Comparison of ENCODE assay signal across 27 cellular contexts in the genomic region with DNA sequence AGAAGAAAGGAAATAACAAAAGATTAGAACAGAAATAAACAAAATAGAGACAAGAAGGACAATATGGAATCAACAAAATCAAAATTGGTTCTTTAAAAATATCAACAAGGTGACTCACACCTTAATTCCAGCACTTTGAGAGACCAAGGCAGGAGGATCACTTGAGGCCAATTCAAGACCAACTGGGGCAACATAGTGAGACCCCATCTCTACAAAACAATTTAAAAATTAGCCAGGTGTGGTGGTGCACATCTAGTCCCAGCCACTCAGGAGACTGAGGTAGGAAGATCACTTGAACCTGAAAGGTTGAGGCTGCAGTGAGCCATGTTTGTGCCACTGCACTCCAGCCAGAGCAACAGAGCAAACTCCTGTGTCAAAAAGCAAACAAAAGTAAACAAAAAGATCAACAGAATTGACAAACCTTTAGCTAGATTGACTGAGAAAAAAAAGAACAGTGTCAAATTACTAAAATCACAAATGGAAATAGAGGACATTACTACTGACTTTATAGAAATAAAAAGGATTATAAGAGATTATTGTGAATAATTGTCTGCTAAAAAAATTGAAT.
"Had no signal": no experiment of that assay in that cellular context is flagged by ENCODE, and none has a peak within 500 bp of the region (broad histone marks: within the 10 kb centered on the region; RNA-seq: fewer than 3 reads in every experiment).

No MANE protein-coding gene starts in this region.

- DNase-seq: activated CD4-positive, alpha-beta memory T cell treated with anti-CD3 and anti-CD28 coated beads, Interleukin-2, amount 10 ng/mL, durations not matched to agents 7 days and 5 days; activated CD4-positive, alpha-beta T cell treated with anti-CD3 and anti-CD28 coated beads, Interleukin-2, amount 10 ng/mL, durations not matched to agents 24 days and 14 days; activated CD4-positive, CD25-positive, alpha-beta regulatory T cell treated with anti-CD3 and anti-CD28 coated beads, Interleukin-2, amount 50 U/mL, for 72 hours; activated CD8-positive, alpha-beta memory T cell treated with anti-CD3 and anti-CD28 coated beads, Interleukin-2, amount 50 U/mL, for 48 hours; activated T-cell treated with anti-CD3 and anti-CD28 coated beads, Interleukin-2, amount 50 U/mL, for 4 hours; central memory CD4-positive, alpha-beta T cell; endodermal cell; foreskin fibroblast; heart right ventricle; kidney glomerular epithelial cell; left lung; pancreas; psoas muscle; stimulated activated CD4-positive, alpha-beta T cell treated with anti-CD3 and anti-CD28 coated beads, Interleukin-15, amount 100 ng/mL, for 24 hours; stimulated activated naive CD4-positive, alpha-beta T cell treated with Interleukin-2 at 50 U/mL for 16 hours; T-helper 9 cell; WERI-Rb-1 had no signal

- ATAC-seq: activated naive CD4-positive, alpha-beta T cell treated with anti-CD3 and anti-CD28 coated beads, Interleukin-2, amount 50 U/mL, for 72 hours; activated T-cell treated with anti-CD3 and anti-CD28 coated beads, Interleukin-2, amount 50 U/mL, for 4 hours; esophagus mucosa; heart right ventricle; left lung; pancreas; psoas muscle had no signal

- H3K27me3 Mint-ChIP-seq: activated CD4-positive, alpha-beta memory T cell treated with anti-CD3 and anti-CD28 coated beads, Interleukin-2, amount 10 ng/mL, durations not matched to agents 7 days and 5 days; activated CD4-positive, alpha-beta T cell treated with anti-CD3 and anti-CD28 coated beads, Interleukin-2, amount 10 ng/mL, durations not matched to agents 24 days and 14 days; dendritic cell treated with granulocyte-macrophage colony-stimulating factor and Interleukin-4, amounts not matched to agents 40 ng/mL and 50 ng/mL, for 4 days had no signal

- H3K27me3 ChIP-seq: breast epithelium, heart right ventricle, left lung, pancreas, tibial nerve had no signal

- H3K9me3 Mint-ChIP-seq: activated CD4-positive, alpha-beta T cell treated with anti-CD3 and anti-CD28 coated beads, Interleukin-2, amount 10 ng/mL, durations not matched to agents 24 days and 14 days; activated T-helper 2 cell treated with anti-CD3 and anti-CD28 coated beads, Interferon-gamma antibody, Interleukin-2, Interleukin-4, amounts not matched to agents 10 μg/mL and 5 μg/mL and 100 μg/mL, durations not matched to agents 14 hours and 24 hours and 36 hours had no signal

- H3K4me2 ChIP-seq: smooth muscle cell had no signal

- H3K4me1 Mint-ChIP-seq: activated CD4-positive, alpha-beta memory T cell treated with anti-CD3 and anti-CD28 coated beads, Interleukin-2, amount 10 ng/mL, durations not matched to agents 7 days and 5 days; activated CD4-positive, alpha-beta T cell treated with anti-CD3 and anti-CD28 coated beads, Interleukin-2, amount 10 ng/mL, durations not matched to agents 24 days and 14 days had no signal

- H3K4me3 ChIP-seq: breast epithelium, heart right ventricle, left lung, lung, pancreas, psoas muscle, smooth muscle cell, tibial nerve had no signal

- FAIRE-seq: TTC549 had no signal

- H3K36me3 ChIP-seq: breast epithelium, left lung, pancreas, tibial nerve had no signal

- H3K9me3 ChIP-seq: breast epithelium, heart right ventricle, left lung, pancreas, psoas muscle, tibial nerve had no signal

- H3K27ac ChIP-seq: breast epithelium, heart right ventricle, left lung, pancreas, psoas muscle, tibial nerve, WERI-Rb-1 had no signal

- H3K4me1 ChIP-seq: breast epithelium had no signal

- H3K4me3 Mint-ChIP-seq: activated CD4-positive, alpha-beta memory T cell treated with anti-CD3 and anti-CD28 coated beads, Interleukin-2, amount 10 ng/mL, durations not matched to agents 7 days and 5 days; activated CD4-positive, alpha-beta T cell treated with anti-CD3 and anti-CD28 coated beads, Interleukin-2, amount 10 ng/mL, durations not matched to agents 24 days and 14 days; activated T-cell treated with anti-CD3 and anti-CD28 coated beads, Interleukin-2, amount 50 U/mL, for 4 hours; dendritic cell treated with granulocyte-macrophage colony-stimulating factor and Interleukin-4, amounts not matched to agents 40 ng/mL and 50 ng/mL, for 4 days; endodermal cell; nephron had no signal

- H3K27ac Mint-ChIP-seq: activated CD4-positive, alpha-beta memory T cell treated with anti-CD3 and anti-CD28 coated beads, Interleukin-2, amount 10 ng/mL, durations not matched to agents 7 days and 5 days; activated CD4-positive, alpha-beta T cell treated with anti-CD3 and anti-CD28 coated beads, Interleukin-2, amount 10 ng/mL, durations not matched to agents 24 days and 14 days; activated naive CD4-positive, alpha-beta T cell treated with anti-CD3 and anti-CD28 coated beads, Interleukin-2, amount 50 U/mL, for 72 hours; activated T-helper 2 cell treated with anti-CD3 and anti-CD28 coated beads, Interferon-gamma antibody, Interleukin-2, Interleukin-4, amounts not matched to agents 10 μg/mL and 5 μg/mL and 100 μg/mL, durations not matched to agents 14 hours and 24 hours and 36 hours; dendritic cell treated with granulocyte-macrophage colony-stimulating factor and Interleukin-4, amounts not matched to agents 40 ng/mL and 50 ng/mL, for 4 days; endodermal cell; nephron had no signal
